In the genomic region with DNA sequence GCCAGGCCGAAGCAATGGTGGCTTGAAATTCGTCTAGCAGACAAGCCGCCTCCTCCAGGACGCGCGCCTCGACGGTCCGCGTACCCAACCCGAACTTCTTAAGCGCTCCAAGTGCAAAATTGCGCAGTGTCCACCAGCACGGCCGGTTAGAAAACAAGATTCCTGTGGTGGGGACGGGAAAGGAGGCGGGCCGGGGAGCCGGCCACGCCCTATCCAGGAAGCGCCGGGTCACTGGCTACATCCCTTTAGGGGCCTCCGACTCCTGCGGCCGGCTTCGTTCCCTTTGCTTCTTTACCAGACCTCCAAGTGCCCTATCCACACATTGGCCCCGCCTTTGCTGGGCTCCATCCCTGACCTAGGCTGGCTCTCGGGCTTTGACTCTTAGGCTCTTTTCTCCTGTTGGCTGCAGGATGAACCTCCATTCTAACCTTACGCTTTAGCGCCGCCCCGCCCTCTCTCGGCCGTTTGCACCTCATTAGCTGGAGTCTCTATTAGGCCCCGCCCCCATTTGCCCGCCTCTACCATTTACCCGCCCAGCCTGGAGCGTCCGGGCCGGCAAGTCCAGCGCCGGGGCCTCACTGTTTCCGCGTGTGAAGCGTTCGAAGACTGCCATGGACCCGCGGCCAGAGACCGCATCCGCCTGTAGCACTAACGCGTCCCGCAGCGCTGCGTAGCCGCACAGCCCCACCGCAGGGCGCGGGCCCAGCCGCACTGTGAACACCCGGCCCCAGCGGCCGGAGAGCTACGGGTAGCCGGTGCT, we compare ENCODE assay signal across 9 cellular contexts. TPM values are rescaled to one million over a fixed set of nuclear protein-coding genes. Genes with fewer than 3 reads are reported as not detected.
DNase-seq lines count a peak whose midpoint lies in the region; ATAC-seq and TF ChIP-seq lines count a peak whose summit lies in the region.
"Not testable (repeated sequence)": the region's sequence is repeated elsewhere in the genome, so short reads cannot be mapped to it uniquely, and the experiment has no call there.
"Had no signal": no experiment of that assay in that cellular context is flagged by ENCODE, and none has a peak within 500 bp of the region (broad histone marks: within the 10 kb centered on the region; RNA-seq: fewer than 3 reads in every experiment).

No MANE protein-coding gene starts in this region.

- H3K4me3 ChIP-seq in BLaER1, result peak overlapping the region; percentile 65
- H3K4me3 ChIP-seq in RWPE2 (ENCODE audit: severe bottlenecking), result peak overlapping the region; percentile 34
- H3K4me3 ChIP-seq in epithelial cell of esophagus (ENCODE audit: low read length), result peak overlapping the region; percentile 50
- peak overlapping the region; percentile 24 to 39 for H3K4me3 ChIP-seq in left lung
- H3K4me3 ChIP-seq in skeletal muscle cell (ENCODE audit: low read depth, low read length), result peak overlapping the region; percentile 46

- H3K4me2 ChIP-seq in BLaER1, result peak overlapping the region; percentile 85

- H3K27me3 ChIP-seq in BLaER1, result peaks cover 26% of the 10 kb centered on the region
- H3K27me3 ChIP-seq in RWPE2 (ENCODE audit: insufficient read depth, poor library complexity, severe bottlenecking); left lung: not testable (repeated sequence)

- H4K20me1 ChIP-seq in BLaER1, result peaks cover 77% of the 10 kb centered on the region

- H3K36me3 ChIP-seq in BLaER1 (peaks cover 40% of the 10 kb centered on the region), RWPE2 (ENCODE audit: low read depth) (peaks cover 34% of the 10 kb centered on the region), left lung (peaks cover 0 to 37% of the 10 kb centered on the region in 2 donors)

- H3K4me1 ChIP-seq in BLaER1 (peaks cover 36% of the 10 kb centered on the region), left lung (peaks cover 16 to 67% of the 10 kb centered on the region in 2 donors)
- not testable (repeated sequence) for H3K4me1 ChIP-seq in RWPE2 (ENCODE audit: insufficient read depth, poor library complexity, severe bottlenecking)

- DNase-seq in HUDEP-2 (lab: John Stamatoyannopoulos, UW; ENCODE audit: unreplicated experiment in 76 of 76) (peak in 71 of 76 experiments; percentile 26 to 96 (median 67)), epithelial cell of esophagus (ENCODE audit: low read depth) (peak; percentile 79), left lung (peak; percentile 85 to 94), skeletal muscle cell (ENCODE audit: low read depth) (peak; percentile 40)
- DNase-seq in RWPE2 (ENCODE audit: low spot score), result not testable (repeated sequence)
- peak; percentile 82 for DNase-seq in activated effector memory CD4-positive, alpha-beta T cell treated with anti-CD3 and anti-CD28 coated beads, Interleukin-2, amount 50 U/mL, for 16 hours

- intact Hi-C loops in left lung (cut with DNase I), result not testable (repeated sequence)

- H3K9me3 ChIP-seq in BLaER1; RWPE2 (ENCODE audit: severe bottlenecking); left lung: not testable (repeated sequence)

- not testable (repeated sequence) for TF ChIP-seq CTCF in RWPE2 (IDR thresholded peaks at IDR 0.05; ENCODE audit: poor library complexity, severe bottlenecking); epithelial cell of esophagus (IDR thresholded peaks at IDR 0.05; ENCODE audit: insufficient read depth, low read depth, low read length, missing control alignments); left lung (IDR thresholded peaks at IDR 0.05)

- H3K9ac ChIP-seq in BLaER1, result peak overlapping the region; percentile 34; the same call in 1 of the 2 replicates

- ATAC-seq in GM19438 (IDR thresholded peaks at IDR 0.05; ENCODE audit: low read depth, unreplicated experiment) (peak; percentile 70), RWPE2 (ENCODE audit: low read depth) (peak; percentile 76), left lung (peak; percentile 91)

- H3K27ac ChIP-seq in BLaER1, result not testable (repeated sequence)
- H3K27ac ChIP-seq in RWPE2 (ENCODE audit: poor library complexity, severe bottlenecking) (peak overlapping the region; percentile 37), left lung (peak overlapping the region; percentile 73 to 78)

RNA-seq across cellular contexts. Expression of gene EGLN2, which starts 11.8 kb away (rescaled TPM):
- 100 to 1,000 TPM; 139 to 150 TPM for total RNA-seq in left lung

RNA-seq across cellular contexts. Expression of gene RAB4B, which starts 32.8 kb away (rescaled TPM):
- total RNA-seq in left lung, result 10 to 100 TPM; 42.6 to 50.4 TPM

RNA-seq across cellular contexts. Expression of gene MIA, which starts 35.5 kb away (rescaled TPM):
- under 1 TPM in 1 of 2 donors, not detected in 1; 0.89 TPM for total RNA-seq in left lung
- total RNA-seq: T-helper 1 cell treated with Interleukin-12 subunit alpha and Interleukin-12 subunit beta and Interleukin-4 antibody, amounts not matched to agents 30 ng/mL and 1 ng/mL, for 36 hours had no signal

RNA-seq across cellular contexts. Expression of gene CYP2A6, which starts 39.4 kb away (rescaled TPM):
- total RNA-seq in left lung, result under 1 TPM in 1 of 2 donors, not detected in 1; 0.31 TPM
- total RNA-seq: T-helper 1 cell treated with Interleukin-12 subunit alpha and Interleukin-12 subunit beta and Interleukin-4 antibody, amounts not matched to agents 30 ng/mL and 1 ng/mL, for 36 hours had no signal

RNA-seq across cellular contexts. Expression of gene SNRPA, which starts 59.8 kb away (rescaled TPM):
- total RNA-seq in left lung, result 10 to 100 TPM; 46.1 to 79.1 TPM
